21 cellular contexts compared by ENCODE assay signal in genomic region chr3:14047027-14047426, GRCh38.
DNase-seq lines count a peak whose midpoint lies in the region; ATAC-seq, FAIRE-seq and TF ChIP-seq lines count a peak whose summit lies in the region.
"Had no signal": no experiment of that assay in that cellular context is flagged by ENCODE, and none has a peak within 500 bp of the region (broad histone marks: within the 10 kb centered on the region; RNA-seq: fewer than 3 reads in every experiment).

No MANE protein-coding gene starts in this region.

- H3K27me3 Mint-ChIP-seq in WTC11 (ENCODE audit: low read depth) (peaks cover 8% of the 10 kb centered on the region; the same call in 1 of the 2 replicates), progenitor cell of endocrine pancreas (no peaks in the 10 kb centered on the region)

- H2AFZ ChIP-seq in keratinocyte (ENCODE audit: control insufficient read depth, low read length): no peak overlapping the region

- no peaks in the 10 kb centered on the region for H3K9me1 ChIP-seq in keratinocyte (ENCODE audit: control insufficient read depth, extremely low read depth, insufficient read depth, low read length)

- H3K79me2 ChIP-seq in keratinocyte (ENCODE audit: control insufficient read depth, insufficient read depth, low read length): no peaks in the 10 kb centered on the region

- H4K20me1 ChIP-seq in keratinocyte (ENCODE audit: control insufficient read depth, extremely low read depth, insufficient read depth, low read length): no peaks in the 10 kb centered on the region
- H4K20me1 ChIP-seq: BLaER1 treated with 17β-estradiol and CSF1 and Interleukin-3, amounts not matched to agents 10 nM and 100 nM had no signal

- no peaks in the 10 kb centered on the region for H3K4me1 ChIP-seq in right atrium auricular region
- peaks cover 25% of the 10 kb centered on the region for H3K4me1 ChIP-seq in keratinocyte (ENCODE audit: control insufficient read depth, extremely low read depth, insufficient read depth, low read length)
- H3K4me1 ChIP-seq: BLaER1 treated with 17β-estradiol and CSF1 and Interleukin-3, amounts not matched to agents 10 nM and 100 nM had no signal

- H3K9ac ChIP-seq in keratinocyte (ENCODE audit: control insufficient read depth, extremely low read depth, insufficient read depth, low read length): no peak overlapping the region
- H3K9ac ChIP-seq: BLaER1 treated with 17β-estradiol and CSF1 and Interleukin-3, amounts not matched to agents 10 nM and 100 nM; KMS-11; SK-N-SH had no signal

- H3K27ac ChIP-seq in right atrium auricular region (no peak overlapping the region), keratinocyte (ENCODE audit: control insufficient read depth, insufficient read depth, low read length) (no peak overlapping the region)
- H3K27ac ChIP-seq: BLaER1 treated with 17β-estradiol and CSF1 and Interleukin-3, amounts not matched to agents 10 nM and 100 nM; KMS-11 had no signal

- POLR2A ChIA-PET in WTC11 (lab: Charles Lee): no interaction called here

- no peak overlapping the region for H3K27ac Mint-ChIP-seq in WTC11
- H3K27ac Mint-ChIP-seq in progenitor cell of endocrine pancreas: no peak overlapping the region
- H3K27ac Mint-ChIP-seq: H9 had no signal

- TF ChIP-seq CTCF in right atrium auricular region (IDR thresholded peaks at IDR 0.05) (no peak), WTC11 (IDR thresholded peaks at IDR 0.05) (no peak), keratinocyte (optimal IDR thresholded peaks at IDR 0.05 in 1 of 3, IDR thresholded peaks at IDR 0.05 in 1 of 3, conservative IDR thresholded peaks at IDR 0.05 in 1 of 3; ENCODE audit: extremely low read depth in 1 of 3, insufficient read depth in 2 of 3, low read length in 3 of 3) (no peak), progenitor cell of endocrine pancreas (IDR thresholded peaks at IDR 0.05; ENCODE audit: unreplicated experiment) (no peak)

- CTCF ChIA-PET in WTC11 (lab: Charles Lee): no interaction called here

- ATAC-seq in left ventricle myocardium superior (no peak), WTC11 (peak; percentile 43), HG02852 (IDR thresholded peaks at IDR 0.05; ENCODE audit: unreplicated experiment) (no peak)

- H3K36me3 ChIP-seq in right atrium auricular region (no peaks in the 10 kb centered on the region), keratinocyte (ENCODE audit: control insufficient read depth in 2 of 2, extremely low read depth in 1 of 2, insufficient read depth in 2 of 2, low read length in 2 of 2) (no peaks in the 10 kb centered on the region)
- H3K36me3 ChIP-seq: BLaER1 treated with 17β-estradiol and CSF1 and Interleukin-3, amounts not matched to agents 10 nM and 100 nM had no signal

- peak overlapping the region; percentile 17 to 35 for H3K4me3 ChIP-seq in right atrium auricular region
- no peak overlapping the region for H3K4me3 ChIP-seq in keratinocyte (ENCODE audit: control insufficient read depth in 2 of 3, extremely low read depth in 1 of 3, insufficient read depth in 2 of 3, low read depth in 1 of 3, low read length in 3 of 3)
- H3K4me3 ChIP-seq: BLaER1 treated with 17β-estradiol and CSF1 and Interleukin-3, amounts not matched to agents 10 nM and 100 nM had no signal

- H3K27me3 ChIP-seq in right atrium auricular region (no peaks in the 10 kb centered on the region), keratinocyte (ENCODE audit: control insufficient read depth, extremely low read depth, insufficient read depth, low read length) (no peaks in the 10 kb centered on the region)
- H3K27me3 ChIP-seq: BLaER1 treated with 17β-estradiol and CSF1 and Interleukin-3, amounts not matched to agents 10 nM and 100 nM had no signal

- peak; percentile 56 for FAIRE-seq in keratinocyte (lab: Jason Lieb, UNC)

- H3K9me3 ChIP-seq in right atrium auricular region (no peaks in the 10 kb centered on the region), keratinocyte (ENCODE audit: control insufficient read depth, low read depth, low read length) (no peaks in the 10 kb centered on the region)
- H3K9me3 ChIP-seq: BLaER1 treated with 17β-estradiol and CSF1 and Interleukin-3, amounts not matched to agents 10 nM and 100 nM; SK-N-SH had no signal

- no peaks in the 10 kb centered on the region for H3K9me3 Mint-ChIP-seq in WTC11
- no peaks in the 10 kb centered on the region for H3K9me3 Mint-ChIP-seq in progenitor cell of endocrine pancreas (ENCODE audit: low read depth)

- intact Hi-C loops in left ventricle myocardium superior (cut with micrococcal nuclease): no loop called here

- H3K36me3 Mint-ChIP-seq in WTC11 (no peaks in the 10 kb centered on the region), progenitor cell of endocrine pancreas (ENCODE audit: insufficient read depth) (no peaks in the 10 kb centered on the region)
- H3K36me3 Mint-ChIP-seq: CD8-positive, alpha-beta memory T cell had no signal

- H3K4me1 Mint-ChIP-seq in WTC11: peaks cover 8% of the 10 kb centered on the region
- H3K4me1 Mint-ChIP-seq in progenitor cell of endocrine pancreas (ENCODE audit: low read depth): no peaks in the 10 kb centered on the region
- H3K4me1 Mint-ChIP-seq: CD8-positive, alpha-beta memory T cell had no signal

- dilution Hi-C loops in keratinocyte (cut with MboI; ENCODE audit: extremely low pct_ligation_motif_present, low sequenced_read_pairs): no loop called here

- H3K4me3 Mint-ChIP-seq in WTC11 (no peak overlapping the region), progenitor cell of endocrine pancreas (ENCODE audit: low read depth) (no peak overlapping the region)
- H3K4me3 Mint-ChIP-seq: CD8-positive, alpha-beta memory T cell; H9 had no signal

- DNase-seq in right atrium auricular region (ENCODE audit: low spot score) (no peak), left ventricle myocardium superior (no peak), WTC11 (ENCODE audit: low spot score) (no peak), keratinocyte (ENCODE audit: low read depth, low spot score) (no peak), NAMALWA (ENCODE audit: low spot score) (no peak), progenitor cell of endocrine pancreas (ENCODE audit: low spot score, unreplicated experiment) (no peak)
- DNase-seq: CD8-positive, alpha-beta memory T cell; DMS79 treated with DMSO at 0.1 percent for 48 hours; H9; MV-4-11; NCI-H1417 treated with DMSO at 0.1 percent for 48 hours; NCI-H187 treated with DMSO at 0.1 percent for 48 hours; NCI-H2171 treated with DMSO at 0.1 percent for 48 hours; NCI-H446; NCI-H526 treated with DMSO at 0.1 percent for 48 hours; NK-92 treated with Interleukin-12 subunit alpha and Interleukin-12 subunit beta, amount 100 ng/mL, for 24 hours; SHP77 treated with DMSO at 0.1 percent for 48 hours; SK-N-SH had no signal

- H3K4me2 ChIP-seq in keratinocyte (ENCODE audit: control insufficient read depth, extremely low read depth, insufficient read depth, low read depth, low read length): no peak overlapping the region
- H3K4me2 ChIP-seq: BLaER1 treated with 17β-estradiol and CSF1 and Interleukin-3, amounts not matched to agents 10 nM and 100 nM; KMS-11; SK-N-SH had no signal

TF ChIP-seq in WTC11, 78 proteins besides CTCF, POLR2A, EP300 and RAD21 (continues in another document):
- TF ChIP-seq HMGXB4 (CRISPR knock-in tag; IDR thresholded peaks at IDR 0.05) (no peak), MAX (CRISPR knock-in tag; IDR thresholded peaks at IDR 0.05) (0 out of 2 replicates have a peak, but pooled peaks have one; percentile 33), ATF1 (CRISPR knock-in tag; IDR thresholded peaks at IDR 0.05) (no peak), ATF2 (CRISPR knock-in tag; IDR thresholded peaks at IDR 0.05; ENCODE audit: borderline replicate concordance, low read depth) (no peak), ZNF423 (CRISPR knock-in tag; IDR thresholded peaks at IDR 0.05) (no peak), USF2 (CRISPR knock-in tag; IDR thresholded peaks at IDR 0.05) (no peak), MXD4 (CRISPR knock-in tag; IDR thresholded peaks at IDR 0.05; ENCODE audit: borderline replicate concordance) (no peak)

Comparison
In these comparisons a context has a peak if more than half of its experiments do, and no peak if none do; other contexts are left out.
1. H3K4me3 ChIP-seq: peak in right atrium auricular region (2 of 2); none in keratinocyte (0 of 3).